Comparison of ENCODE assay signal across 1 cellular context in the genomic region with DNA sequence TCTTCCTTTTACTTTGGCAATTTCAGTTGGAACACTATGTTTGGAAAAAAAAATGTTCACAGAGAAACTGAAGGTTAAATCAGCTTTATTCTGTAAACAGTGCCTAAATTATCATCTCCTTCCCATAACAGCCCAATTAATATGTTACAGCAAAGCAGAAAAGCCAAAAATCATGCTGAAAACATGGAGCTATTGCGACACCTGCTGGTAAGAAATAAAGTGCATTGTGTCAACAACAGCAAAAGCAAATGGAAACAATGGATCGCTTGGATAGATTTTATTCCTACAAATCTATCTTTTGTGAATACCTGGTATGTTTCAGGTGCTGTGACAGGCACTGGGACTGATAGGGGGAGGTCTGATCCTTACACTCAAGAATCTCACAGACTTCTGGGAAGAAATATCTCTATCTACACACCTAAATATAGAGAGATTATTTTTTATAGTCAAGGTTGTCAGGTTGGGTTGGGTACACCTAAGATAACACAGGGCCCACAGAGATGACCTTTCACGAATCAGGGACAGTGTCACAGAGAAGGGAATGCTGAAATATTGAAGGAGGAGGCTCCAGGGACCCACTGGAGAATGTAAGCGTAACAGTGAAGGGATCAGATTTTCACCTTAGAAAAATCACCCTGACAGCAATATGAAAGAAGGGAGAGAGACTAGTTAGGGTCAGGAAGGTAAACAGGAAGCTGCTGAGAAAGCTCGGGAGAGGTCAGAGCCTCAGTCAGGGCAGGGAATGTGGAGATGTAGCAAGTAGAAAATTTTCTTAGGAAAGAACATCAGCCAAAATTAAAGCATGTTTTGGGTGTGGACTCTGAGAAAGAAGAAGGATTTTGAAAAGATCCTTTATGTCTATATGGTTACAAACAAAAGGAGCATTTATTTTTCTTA.
TF ChIP-seq lines count a peak whose summit lies in the region.

No MANE protein-coding gene starts in this region.

TF ChIP-seq in endothelial cell of umbilical vein, 7 proteins besides CTCF, POLR2A, EP300 and RAD21 (continued from another document):
- TF ChIP-seq GATA2 (IDR thresholded peaks at IDR 0.05; ENCODE audit: insufficient read depth, insufficient read length, low read depth, low read length) (no peak), MAX (IDR thresholded peaks at IDR 0.05; ENCODE audit: insufficient read depth, insufficient read length) (no peak), MYC (IDR thresholded peaks at IDR 0.05; ENCODE audit: low read depth, low read length) (no peak)
